Comparison of ENCODE assay signal across 32 cellular contexts in the genomic region with DNA sequence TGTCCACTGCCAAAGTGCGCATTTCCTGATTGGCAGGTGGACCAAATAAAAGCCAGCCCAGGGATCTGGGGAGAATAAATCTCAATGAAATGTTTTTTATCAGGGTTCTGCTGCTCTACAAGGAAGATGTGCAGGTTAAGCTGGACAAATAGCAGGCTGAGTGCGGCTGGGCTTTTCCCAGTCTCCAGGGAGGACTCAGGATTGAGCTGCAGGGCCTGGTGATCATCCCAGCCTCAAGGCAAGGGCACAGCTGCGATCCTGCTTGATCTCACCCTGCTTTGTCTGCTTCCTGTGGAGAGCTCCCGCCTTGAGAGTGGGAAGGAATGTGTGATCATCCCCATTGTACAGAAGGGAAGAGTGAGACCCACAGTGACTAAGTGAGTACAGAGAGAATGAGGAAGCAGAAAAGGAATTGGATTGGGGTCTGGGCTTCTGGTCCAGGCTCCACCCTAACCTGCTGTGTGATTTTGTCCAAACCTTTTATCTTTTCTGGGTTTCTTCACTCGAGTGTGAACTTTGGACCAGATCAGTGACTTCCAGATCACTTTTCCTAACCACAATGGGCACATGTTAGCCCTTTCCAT.
"Had no signal": no experiment of that assay in that cellular context is flagged by ENCODE, and none has a peak within 500 bp of the region (broad histone marks: within the 10 kb centered on the region; RNA-seq: fewer than 3 reads in every experiment).

No MANE protein-coding gene starts in this region.

- H3K4me3 ChIP-seq: ascending aorta, esophagus muscularis mucosa, gastrocnemius medialis, heart right ventricle, hepatocyte had no signal

- H3K27ac Mint-ChIP-seq: activated B cell treated with CpG ODN at 0.5 μM for 24 hours; activated CD4-positive, alpha-beta memory T cell treated with anti-CD3 and anti-CD28 coated beads for 36 hours; activated CD8-positive, alpha-beta memory T cell treated with anti-CD3 and anti-CD28 coated beads, Interleukin-2, amount 10 ng/mL, durations not matched to agents 7 days and 5 days; activated CD8-positive, alpha-beta T cell treated with anti-CD3 and anti-CD28 coated beads, Interleukin-2, amount 10 ng/mL, durations not matched to agents 7 days and 5 days; activated naive CD4-positive, alpha-beta T cell treated with anti-CD3 and anti-CD28 coated beads for 36 hours; activated naive CD4-positive, alpha-beta T cell treated with anti-CD3 and anti-CD28 coated beads, Interleukin-2, amount 50 U/mL, for 72 hours; activated naive CD8-positive, alpha-beta T cell treated with anti-CD3 and anti-CD28 coated beads, Interleukin-2, amount 10 ng/mL, durations not matched to agents 7 days and 5 days; activated T-helper 1 cell treated with anti-CD3 and anti-CD28 coated beads, Interleukin-12 subunit alpha, Interleukin-12 subunit beta, Interleukin-2, Interleukin-4 antibody, amounts not matched to agents 30 ng/mL and 10 ng/mL and 1 ng/mL, durations not matched to agents 14 hours and 24 hours and 36 hours; activated T-helper 2 cell treated with anti-CD3 and anti-CD28 coated beads, Interferon-gamma antibody, Interleukin-2, Interleukin-4, amounts not matched to agents 10 μg/mL and 5 μg/mL and 100 μg/mL, durations not matched to agents 14 hours and 24 hours and 36 hours; effector memory CD8-positive, alpha-beta T cell had no signal

- ATAC-seq: activated CD4-positive, CD25-positive, alpha-beta regulatory T cell treated with anti-CD3 and anti-CD28 coated beads, Interleukin-2, amount 50 U/mL, for 24 hours; activated CD8-positive, alpha-beta memory T cell treated with anti-CD3 and anti-CD28 coated beads, Interleukin-2, amount 10 ng/mL, durations not matched to agents 7 days and 5 days; activated CD8-positive, alpha-beta T cell treated with anti-CD3 and anti-CD28 coated beads, Interleukin-2, amount 10 ng/mL, durations not matched to agents 7 days and 5 days; activated naive CD4-positive, alpha-beta T cell treated with anti-CD3 and anti-CD28 coated beads, Interleukin-2, amount 50 U/mL, for 72 hours; effector memory CD8-positive, alpha-beta T cell; foreskin keratinocyte; gastrocnemius medialis; heart right ventricle had no signal

- H3K27me3 ChIP-seq: ascending aorta, brain microvascular endothelial cell had no signal

- FAIRE-seq: colon had no signal

- H3K4me2 ChIP-seq: hepatocyte had no signal

- H3K36me3 ChIP-seq: ascending aorta, brain microvascular endothelial cell, esophagus muscularis mucosa, gastrocnemius medialis, heart right ventricle had no signal

- H3K4me1 ChIP-seq: ascending aorta, esophagus muscularis mucosa, foreskin keratinocyte, gastrocnemius medialis, heart right ventricle had no signal

- H3K27ac ChIP-seq: ascending aorta, brain microvascular endothelial cell, esophagus muscularis mucosa, foreskin keratinocyte, gastrocnemius medialis, heart right ventricle, hepatocyte, VCaP had no signal

- DNase-seq: activated B cell treated with CpG ODN at 0.5 μM for 24 hours; activated CD4-positive, alpha-beta memory T cell treated with anti-CD3 and anti-CD28 coated beads for 36 hours; activated CD4-positive, alpha-beta T cell treated with anti-CD3 and anti-CD28 coated beads for 48 hours; activated CD4-positive, alpha-beta T cell treated with anti-CD3 and anti-CD28 coated beads, Interleukin-2, amount 50 U/mL, for 1 hour; activated CD8-positive, alpha-beta memory T cell treated with anti-CD3 and anti-CD28 coated beads, Interleukin-2, amount 10 ng/mL, durations not matched to agents 7 days and 5 days; activated CD8-positive, alpha-beta memory T cell treated with anti-CD3 and anti-CD28 coated beads, Interleukin-2, amount 50 U/mL, for 4 hours; activated CD8-positive, alpha-beta T cell treated with anti-CD3 and anti-CD28 coated beads, Interleukin-2, amount 10 ng/mL, durations not matched to agents 7 days and 5 days; activated effector memory CD4-positive, alpha-beta T cell treated with anti-CD3 and anti-CD28 coated beads, Interleukin-2, amount 50 U/mL, for 16 hours; activated naive CD4-positive, alpha-beta T cell treated with anti-CD3 and anti-CD28 coated beads for 36 hours; activated naive CD8-positive, alpha-beta T cell treated with anti-CD3 and anti-CD28 coated beads, Interleukin-2, amount 10 ng/mL, durations not matched to agents 7 days and 5 days; activated T-cell treated with anti-CD3 and anti-CD28 coated beads, Interleukin-2, amount 50 U/mL, for 1 hour; activated T-cell treated with anti-CD3 and anti-CD28 coated beads, Interleukin-2, amount 50 U/mL, for 48 hours; brain microvascular endothelial cell; caudate nucleus; cortex of kidney; dermis blood vessel endothelial cell; effector CD4-positive, alpha-beta T cell; effector memory CD8-positive, alpha-beta T cell; erythroblast; foreskin keratinocyte; gastrocnemius medialis; heart right ventricle; T-helper 2 cell had no signal

- H3K4me1 Mint-ChIP-seq: activated B cell treated with CpG ODN at 0.5 μM for 24 hours; activated CD8-positive, alpha-beta memory T cell treated with anti-CD3 and anti-CD28 coated beads, Interleukin-2, amount 10 ng/mL, durations not matched to agents 7 days and 5 days; activated naive CD8-positive, alpha-beta T cell treated with anti-CD3 and anti-CD28 coated beads, Interleukin-2, amount 10 ng/mL, durations not matched to agents 7 days and 5 days had no signal

- H3K36me3 Mint-ChIP-seq: activated CD4-positive, alpha-beta memory T cell treated with anti-CD3 and anti-CD28 coated beads for 36 hours; activated CD8-positive, alpha-beta memory T cell treated with anti-CD3 and anti-CD28 coated beads, Interleukin-2, amount 10 ng/mL, durations not matched to agents 7 days and 5 days; activated naive CD4-positive, alpha-beta T cell treated with anti-CD3 and anti-CD28 coated beads, Interleukin-2, amount 50 U/mL, for 72 hours; activated naive CD8-positive, alpha-beta T cell treated with anti-CD3 and anti-CD28 coated beads, Interleukin-2, amount 10 ng/mL, durations not matched to agents 7 days and 5 days had no signal

- H2AFZ ChIP-seq: hepatocyte had no signal

- H3K79me2 ChIP-seq: hepatocyte had no signal

- H3K9me3 ChIP-seq: ascending aorta, esophagus muscularis mucosa, gastrocnemius medialis, heart right ventricle had no signal

- H3K9me3 Mint-ChIP-seq: activated B cell treated with CpG ODN at 0.5 μM for 24 hours; activated CD4-positive, alpha-beta memory T cell treated with anti-CD3 and anti-CD28 coated beads for 36 hours; activated naive CD4-positive, alpha-beta T cell treated with anti-CD3 and anti-CD28 coated beads for 36 hours; activated naive CD4-positive, alpha-beta T cell treated with anti-CD3 and anti-CD28 coated beads, Interleukin-2, amount 50 U/mL, for 72 hours; activated naive CD8-positive, alpha-beta T cell treated with anti-CD3 and anti-CD28 coated beads, Interleukin-2, amount 10 ng/mL, durations not matched to agents 7 days and 5 days; activated T-helper 1 cell treated with anti-CD3 and anti-CD28 coated beads, Interleukin-12 subunit alpha, Interleukin-12 subunit beta, Interleukin-2, Interleukin-4 antibody, amounts not matched to agents 30 ng/mL and 10 ng/mL and 1 ng/mL, durations not matched to agents 14 hours and 24 hours and 36 hours; activated T-helper 2 cell treated with anti-CD3 and anti-CD28 coated beads, Interferon-gamma antibody, Interleukin-2, Interleukin-4, amounts not matched to agents 10 μg/mL and 5 μg/mL and 100 μg/mL, durations not matched to agents 14 hours and 24 hours and 36 hours; effector memory CD8-positive, alpha-beta T cell had no signal

- H3K4me3 Mint-ChIP-seq: activated B cell treated with CpG ODN at 0.5 μM for 24 hours; activated CD4-positive, alpha-beta memory T cell treated with anti-CD3 and anti-CD28 coated beads for 36 hours; activated CD8-positive, alpha-beta memory T cell treated with anti-CD3 and anti-CD28 coated beads, Interleukin-2, amount 10 ng/mL, durations not matched to agents 7 days and 5 days; activated CD8-positive, alpha-beta T cell treated with anti-CD3 and anti-CD28 coated beads, Interleukin-2, amount 10 ng/mL, durations not matched to agents 7 days and 5 days; activated naive CD4-positive, alpha-beta T cell treated with anti-CD3 and anti-CD28 coated beads for 36 hours; activated naive CD8-positive, alpha-beta T cell treated with anti-CD3 and anti-CD28 coated beads, Interleukin-2, amount 10 ng/mL, durations not matched to agents 7 days and 5 days; activated T-helper 1 cell treated with anti-CD3 and anti-CD28 coated beads, Interleukin-12 subunit alpha, Interleukin-12 subunit beta, Interleukin-2, Interleukin-4 antibody, amounts not matched to agents 30 ng/mL and 10 ng/mL and 1 ng/mL, durations not matched to agents 14 hours and 24 hours and 36 hours; effector memory CD8-positive, alpha-beta T cell had no signal
